ENCODE assay signal across 1 cellular context in the genomic region with DNA sequence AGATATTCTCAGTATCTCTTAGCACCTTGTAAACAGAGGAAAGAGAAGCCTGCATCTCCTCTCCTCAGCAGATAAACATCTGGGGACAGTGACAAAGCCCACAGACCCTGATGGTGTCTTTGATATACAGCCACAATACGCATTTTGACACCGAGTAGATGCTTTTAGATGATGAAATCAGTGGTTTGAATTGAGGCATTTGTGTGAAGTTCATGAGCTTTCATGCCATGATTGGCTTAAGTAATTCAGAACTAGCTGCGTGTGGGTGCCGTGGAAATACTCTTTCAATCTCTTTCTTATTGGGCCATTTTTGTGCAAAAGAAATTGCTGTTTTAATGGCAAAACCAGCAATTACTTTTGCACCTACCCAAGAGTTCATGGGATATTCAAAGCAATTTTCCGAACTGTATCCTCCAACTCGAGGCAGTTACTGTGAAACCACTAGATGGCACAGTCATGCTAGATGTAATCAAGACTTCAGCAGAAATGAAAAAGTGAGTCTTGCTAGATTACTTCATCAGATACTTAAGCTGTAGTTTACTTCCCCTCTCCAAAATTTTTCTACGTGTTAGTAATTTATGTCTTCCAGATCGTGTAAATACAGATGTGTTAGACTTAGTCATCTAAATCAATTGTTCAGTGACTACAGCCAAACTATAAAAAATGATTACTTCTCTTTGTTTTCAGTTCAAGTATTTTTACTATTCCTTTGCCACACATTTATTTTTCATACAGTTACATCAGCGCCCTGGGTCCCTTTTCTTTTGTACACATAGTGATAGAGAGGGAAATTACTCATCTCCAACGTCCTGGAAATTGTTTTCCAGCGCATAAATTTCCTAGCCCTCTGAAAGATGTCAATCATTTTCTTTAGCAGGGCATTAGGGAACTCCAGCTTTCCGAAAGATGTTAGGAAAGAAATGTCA.
TF ChIP-seq lines count a peak whose summit lies in the region.

No MANE protein-coding gene starts in this region.

TF ChIP-seq in HEK293, 187 proteins besides CTCF, POLR2A, EP300 and RAD21 (continued from another document and continues in another):
- TF ChIP-seq ZNF18 (tag by site-specific recombination; IDR thresholded peaks at IDR 0.05) (peak; percentile 72; the same call in 1 of the 2 replicates), HOXD13 (CRISPR knock-in tag; IDR thresholded peaks at IDR 0.05; ENCODE audit: borderline replicate concordance) (no peak; the same call in 1 of the 2 replicates), ZNF610 (tag by site-specific recombination; IDR thresholded peaks at IDR 0.05; ENCODE audit: borderline replicate concordance) (no peak), ZBTB17 (tag by site-specific recombination; IDR thresholded peaks at IDR 0.05) (peak; percentile 88), GLI4 (tag by site-specific recombination; IDR thresholded peaks at IDR 0.05) (no peak), TCF7L2 (IDR thresholded peaks at IDR 0.05; ENCODE audit: borderline replicate concordance, low read depth, low read length) (0 out of 2 replicates have a peak, but pooled peaks have one; percentile 61), ZNF843 (tag by site-specific recombination; IDR thresholded peaks at IDR 0.05) (peak; percentile 99), ZNF488 (tag by site-specific recombination; IDR thresholded peaks at IDR 0.05) (peak; percentile 89), ZNF510 (tag by site-specific recombination; IDR thresholded peaks at IDR 0.05; ENCODE audit: insufficient replicate concordance) (peak; percentile 11), ZNF677 (tag by site-specific recombination; IDR thresholded peaks at IDR 0.05) (no peak), SCRT2 (tag by site-specific recombination; IDR thresholded peaks at IDR 0.05) (peak; percentile 71), ZNF23 (tag by site-specific recombination; IDR thresholded peaks at IDR 0.05; ENCODE audit: borderline replicate concordance) (no peak), ZNF155 (tag by site-specific recombination; IDR thresholded peaks at IDR 0.05) (no peak), ZNF596 (tag by site-specific recombination; IDR thresholded peaks at IDR 0.05) (0 out of 2 replicates have a peak, but pooled peaks have one; percentile 45), IKZF3 (tag by site-specific recombination; IDR thresholded peaks at IDR 0.05) (peak; percentile 98), ZNF645 (tag by site-specific recombination; IDR thresholded peaks at IDR 0.05) (peak; percentile 68; the same call in 1 of the 2 replicates), ZNF704 (tag by site-specific recombination; IDR thresholded peaks at IDR 0.05) (no peak), ZNF558 (tag by site-specific recombination; IDR thresholded peaks at IDR 0.05) (peak; percentile 88), ZNF10 (tag by site-specific recombination; IDR thresholded peaks at IDR 0.05) (peak; percentile 90), ZNF169 (tag by site-specific recombination; IDR thresholded peaks at IDR 0.05) (no peak), ZNF146 (tag by site-specific recombination; IDR thresholded peaks at IDR 0.05) (peak; percentile 49; the same call in 1 of the 2 replicates), ZNF701 (tag by site-specific recombination; IDR thresholded peaks at IDR 0.05) (no peak), GLIS2 (tag by site-specific recombination; IDR thresholded peaks at IDR 0.05) (no peak), ZNF239 (tag by site-specific recombination; IDR thresholded peaks at IDR 0.05) (no peak)
- TF ChIP-seq, protein P1, sequence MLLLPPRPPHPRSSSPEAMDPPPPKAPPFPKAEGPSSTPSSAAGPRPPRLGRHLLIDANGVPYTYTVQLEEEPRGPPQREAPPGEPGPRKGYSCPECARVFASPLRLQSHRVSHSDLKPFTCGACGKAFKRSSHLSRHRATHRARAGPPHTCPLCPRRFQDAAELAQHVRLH (tag by site-specific recombination; IDR thresholded peaks at IDR 0.05) = peak; percentile 93
- TF ChIP-seq, protein P2, sequence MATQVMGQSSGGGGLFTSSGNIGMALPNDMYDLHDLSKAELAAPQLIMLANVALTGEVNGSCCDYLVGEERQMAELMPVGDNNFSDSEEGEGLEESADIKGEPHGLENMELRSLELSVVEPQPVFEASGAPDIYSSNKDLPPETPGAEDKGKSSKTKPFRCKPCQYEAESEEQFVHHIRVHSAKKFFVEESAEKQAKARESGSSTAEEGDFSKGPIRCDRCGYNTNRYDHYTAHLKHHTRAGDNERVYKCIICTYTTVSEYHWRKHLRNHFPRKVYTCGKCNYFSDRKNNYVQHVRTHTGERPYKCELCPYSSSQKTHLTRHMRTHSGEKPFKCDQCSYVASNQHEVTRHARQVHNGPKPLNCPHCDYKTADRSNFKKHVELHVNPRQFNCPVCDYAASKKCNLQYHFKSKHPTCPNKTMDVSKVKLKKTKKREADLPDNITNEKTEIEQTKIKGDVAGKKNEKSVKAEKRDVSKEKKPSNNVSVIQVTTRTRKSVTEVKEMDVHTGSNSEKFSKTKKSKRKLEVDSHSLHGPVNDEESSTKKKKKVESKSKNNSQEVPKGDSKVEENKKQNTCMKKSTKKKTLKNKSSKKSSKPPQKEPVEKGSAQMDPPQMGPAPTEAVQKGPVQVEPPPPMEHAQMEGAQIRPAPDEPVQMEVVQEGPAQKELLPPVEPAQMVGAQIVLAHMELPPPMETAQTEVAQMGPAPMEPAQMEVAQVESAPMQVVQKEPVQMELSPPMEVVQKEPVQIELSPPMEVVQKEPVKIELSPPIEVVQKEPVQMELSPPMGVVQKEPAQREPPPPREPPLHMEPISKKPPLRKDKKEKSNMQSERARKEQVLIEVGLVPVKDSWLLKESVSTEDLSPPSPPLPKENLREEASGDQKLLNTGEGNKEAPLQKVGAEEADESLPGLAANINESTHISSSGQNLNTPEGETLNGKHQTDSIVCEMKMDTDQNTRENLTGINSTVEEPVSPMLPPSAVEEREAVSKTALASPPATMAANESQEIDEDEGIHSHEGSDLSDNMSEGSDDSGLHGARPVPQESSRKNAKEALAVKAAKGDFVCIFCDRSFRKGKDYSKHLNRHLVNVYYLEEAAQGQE (tag by site-specific recombination; IDR thresholded peaks at IDR 0.05) = no peak
- TF ChIP-seq, protein P3, sequence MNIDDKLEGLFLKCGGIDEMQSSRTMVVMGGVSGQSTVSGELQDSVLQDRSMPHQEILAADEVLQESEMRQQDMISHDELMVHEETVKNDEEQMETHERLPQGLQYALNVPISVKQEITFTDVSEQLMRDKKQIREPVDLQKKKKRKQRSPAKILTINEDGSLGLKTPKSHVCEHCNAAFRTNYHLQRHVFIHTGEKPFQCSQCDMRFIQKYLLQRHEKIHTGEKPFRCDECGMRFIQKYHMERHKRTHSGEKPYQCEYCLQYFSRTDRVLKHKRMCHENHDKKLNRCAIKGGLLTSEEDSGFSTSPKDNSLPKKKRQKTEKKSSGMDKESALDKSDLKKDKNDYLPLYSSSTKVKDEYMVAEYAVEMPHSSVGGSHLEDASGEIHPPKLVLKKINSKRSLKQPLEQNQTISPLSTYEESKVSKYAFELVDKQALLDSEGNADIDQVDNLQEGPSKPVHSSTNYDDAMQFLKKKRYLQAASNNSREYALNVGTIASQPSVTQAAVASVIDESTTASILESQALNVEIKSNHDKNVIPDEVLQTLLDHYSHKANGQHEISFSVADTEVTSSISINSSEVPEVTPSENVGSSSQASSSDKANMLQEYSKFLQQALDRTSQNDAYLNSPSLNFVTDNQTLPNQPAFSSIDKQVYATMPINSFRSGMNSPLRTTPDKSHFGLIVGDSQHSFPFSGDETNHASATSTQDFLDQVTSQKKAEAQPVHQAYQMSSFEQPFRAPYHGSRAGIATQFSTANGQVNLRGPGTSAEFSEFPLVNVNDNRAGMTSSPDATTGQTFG (tag by site-specific recombination; IDR thresholded peaks at IDR 0.05; ENCODE audit: borderline replicate concordance) = no peak
- TF ChIP-seq, protein P4, sequence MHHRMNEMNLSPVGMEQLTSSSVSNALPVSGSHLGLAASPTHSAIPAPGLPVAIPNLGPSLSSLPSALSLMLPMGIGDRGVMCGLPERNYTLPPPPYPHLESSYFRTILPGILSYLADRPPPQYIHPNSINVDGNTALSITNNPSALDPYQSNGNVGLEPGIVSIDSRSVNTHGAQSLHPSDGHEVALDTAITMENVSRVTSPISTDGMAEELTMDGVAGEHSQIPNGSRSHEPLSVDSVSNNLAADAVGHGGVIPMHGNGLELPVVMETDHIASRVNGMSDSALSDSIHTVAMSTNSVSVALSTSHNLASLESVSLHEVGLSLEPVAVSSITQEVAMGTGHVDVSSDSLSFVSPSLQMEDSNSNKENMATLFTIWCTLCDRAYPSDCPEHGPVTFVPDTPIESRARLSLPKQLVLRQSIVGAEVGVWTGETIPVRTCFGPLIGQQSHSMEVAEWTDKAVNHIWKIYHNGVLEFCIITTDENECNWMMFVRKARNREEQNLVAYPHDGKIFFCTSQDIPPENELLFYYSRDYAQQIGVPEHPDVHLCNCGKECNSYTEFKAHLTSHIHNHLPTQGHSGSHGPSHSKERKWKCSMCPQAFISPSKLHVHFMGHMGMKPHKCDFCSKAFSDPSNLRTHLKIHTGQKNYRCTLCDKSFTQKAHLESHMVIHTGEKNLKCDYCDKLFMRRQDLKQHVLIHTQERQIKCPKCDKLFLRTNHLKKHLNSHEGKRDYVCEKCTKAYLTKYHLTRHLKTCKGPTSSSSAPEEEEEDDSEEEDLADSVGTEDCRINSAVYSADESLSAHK (tag by site-specific recombination; IDR thresholded peaks at IDR 0.05) = peak; percentile 91
- TF ChIP-seq, protein P5, sequence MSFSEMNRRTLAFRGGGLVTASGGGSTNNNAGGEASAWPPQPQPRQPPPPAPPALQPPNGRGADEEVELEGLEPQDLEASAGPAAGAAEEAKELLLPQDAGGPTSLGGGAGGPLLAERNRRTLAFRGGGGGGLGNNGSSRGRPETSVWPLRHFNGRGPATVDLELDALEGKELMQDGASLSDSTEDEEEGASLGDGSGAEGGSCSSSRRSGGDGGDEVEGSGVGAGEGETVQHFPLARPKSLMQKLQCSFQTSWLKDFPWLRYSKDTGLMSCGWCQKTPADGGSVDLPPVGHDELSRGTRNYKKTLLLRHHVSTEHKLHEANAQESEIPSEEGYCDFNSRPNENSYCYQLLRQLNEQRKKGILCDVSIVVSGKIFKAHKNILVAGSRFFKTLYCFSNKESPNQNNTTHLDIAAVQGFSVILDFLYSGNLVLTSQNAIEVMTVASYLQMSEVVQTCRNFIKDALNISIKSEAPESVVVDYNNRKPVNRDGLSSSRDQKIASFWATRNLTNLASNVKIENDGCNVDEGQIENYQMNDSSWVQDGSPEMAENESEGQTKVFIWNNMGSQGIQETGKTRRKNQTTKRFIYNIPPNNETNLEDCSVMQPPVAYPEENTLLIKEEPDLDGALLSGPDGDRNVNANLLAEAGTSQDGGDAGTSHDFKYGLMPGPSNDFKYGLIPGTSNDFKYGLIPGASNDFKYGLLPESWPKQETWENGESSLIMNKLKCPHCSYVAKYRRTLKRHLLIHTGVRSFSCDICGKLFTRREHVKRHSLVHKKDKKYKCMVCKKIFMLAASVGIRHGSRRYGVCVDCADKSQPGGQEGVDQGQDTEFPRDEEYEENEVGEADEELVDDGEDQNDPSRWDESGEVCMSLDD (tag by site-specific recombination; IDR thresholded peaks at IDR 0.05) = no peak
- TF ChIP-seq, protein P6, sequence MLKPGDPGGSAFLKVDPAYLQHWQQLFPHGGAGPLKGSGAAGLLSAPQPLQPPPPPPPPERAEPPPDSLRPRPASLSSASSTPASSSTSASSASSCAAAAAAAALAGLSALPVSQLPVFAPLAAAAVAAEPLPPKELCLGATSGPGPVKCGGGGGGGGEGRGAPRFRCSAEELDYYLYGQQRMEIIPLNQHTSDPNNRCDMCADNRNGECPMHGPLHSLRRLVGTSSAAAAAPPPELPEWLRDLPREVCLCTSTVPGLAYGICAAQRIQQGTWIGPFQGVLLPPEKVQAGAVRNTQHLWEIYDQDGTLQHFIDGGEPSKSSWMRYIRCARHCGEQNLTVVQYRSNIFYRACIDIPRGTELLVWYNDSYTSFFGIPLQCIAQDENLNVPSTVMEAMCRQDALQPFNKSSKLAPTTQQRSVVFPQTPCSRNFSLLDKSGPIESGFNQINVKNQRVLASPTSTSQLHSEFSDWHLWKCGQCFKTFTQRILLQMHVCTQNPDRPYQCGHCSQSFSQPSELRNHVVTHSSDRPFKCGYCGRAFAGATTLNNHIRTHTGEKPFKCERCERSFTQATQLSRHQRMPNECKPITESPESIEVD (tag by site-specific recombination; IDR thresholded peaks at IDR 0.05) = peak; percentile 100
- TF ChIP-seq, protein P7, sequence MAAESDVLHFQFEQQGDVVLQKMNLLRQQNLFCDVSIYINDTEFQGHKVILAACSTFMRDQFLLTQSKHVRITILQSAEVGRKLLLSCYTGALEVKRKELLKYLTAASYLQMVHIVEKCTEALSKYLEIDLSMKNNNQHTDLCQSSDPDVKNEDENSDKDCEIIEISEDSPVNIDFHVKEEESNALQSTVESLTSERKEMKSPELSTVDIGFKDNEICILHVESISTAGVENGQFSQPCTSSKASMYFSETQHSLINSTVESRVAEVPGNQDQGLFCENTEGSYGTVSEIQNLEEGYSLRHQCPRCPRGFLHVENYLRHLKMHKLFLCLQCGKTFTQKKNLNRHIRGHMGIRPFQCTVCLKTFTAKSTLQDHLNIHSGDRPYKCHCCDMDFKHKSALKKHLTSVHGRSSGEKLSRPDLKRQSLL (tag by site-specific recombination; IDR thresholded peaks at IDR 0.05) = peak; percentile 50; the same call in 1 of the 2 replicates
